Comparison of ENCODE assay signal across 1 cellular context in the genomic region with DNA sequence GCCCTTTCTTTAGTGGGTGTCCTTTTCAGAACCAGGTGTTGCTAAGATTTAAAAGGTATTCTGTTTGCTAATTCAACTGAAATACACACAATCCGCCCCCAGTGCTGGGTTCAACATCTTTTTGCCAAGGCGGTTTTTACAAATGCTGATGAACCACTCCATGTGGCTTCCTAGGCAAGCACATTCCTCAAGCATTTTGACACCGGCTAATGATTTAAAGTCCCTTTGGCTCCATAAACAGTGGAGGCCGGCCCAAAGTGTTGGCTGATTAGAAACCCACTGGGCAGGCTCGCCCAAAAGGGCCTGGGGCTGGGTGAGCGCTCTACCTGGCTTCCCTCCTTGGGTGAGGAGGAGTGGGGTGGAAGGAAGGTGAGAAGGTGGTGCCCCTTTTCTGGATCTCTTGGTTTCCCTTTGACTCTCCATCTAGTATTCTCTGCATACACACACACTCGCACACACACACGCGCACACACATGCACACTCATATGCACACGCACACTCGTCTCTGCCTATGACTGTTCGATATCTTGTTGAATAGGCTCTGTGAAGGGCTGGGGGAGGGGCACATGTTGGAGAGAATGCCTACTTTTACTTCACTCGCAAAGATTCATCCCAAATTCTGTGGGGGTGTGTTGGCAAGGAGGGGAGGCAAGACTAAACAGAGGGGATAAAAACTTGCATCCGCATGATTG.
TF ChIP-seq lines count a peak whose summit lies in the region.

No MANE protein-coding gene starts in this region.

TF ChIP-seq in WTC11, 78 proteins besides CTCF, POLR2A, EP300 and RAD21 (continued from another document):
- TF ChIP-seq, protein P1, sequence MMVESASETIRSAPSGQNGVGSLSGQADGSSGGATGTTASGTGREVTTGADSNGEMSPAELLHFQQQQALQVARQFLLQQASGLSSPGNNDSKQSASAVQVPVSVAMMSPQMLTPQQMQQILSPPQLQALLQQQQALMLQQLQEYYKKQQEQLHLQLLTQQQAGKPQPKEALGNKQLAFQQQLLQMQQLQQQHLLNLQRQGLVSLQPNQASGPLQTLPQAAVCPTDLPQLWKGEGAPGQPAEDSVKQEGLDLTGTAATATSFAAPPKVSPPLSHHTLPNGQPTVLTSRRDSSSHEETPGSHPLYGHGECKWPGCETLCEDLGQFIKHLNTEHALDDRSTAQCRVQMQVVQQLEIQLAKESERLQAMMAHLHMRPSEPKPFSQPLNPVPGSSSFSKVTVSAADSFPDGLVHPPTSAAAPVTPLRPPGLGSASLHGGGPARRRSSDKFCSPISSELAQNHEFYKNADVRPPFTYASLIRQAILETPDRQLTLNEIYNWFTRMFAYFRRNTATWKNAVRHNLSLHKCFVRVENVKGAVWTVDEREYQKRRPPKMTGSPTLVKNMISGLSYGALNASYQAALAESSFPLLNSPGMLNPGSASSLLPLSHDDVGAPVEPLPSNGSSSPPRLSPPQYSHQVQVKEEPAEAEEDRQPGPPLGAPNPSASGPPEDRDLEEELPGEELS (CRISPR knock-in tag; IDR thresholded peaks at IDR 0.05): peak; percentile 32; the same call in 1 of the 2 replicates
- TF ChIP-seq, protein P2, sequence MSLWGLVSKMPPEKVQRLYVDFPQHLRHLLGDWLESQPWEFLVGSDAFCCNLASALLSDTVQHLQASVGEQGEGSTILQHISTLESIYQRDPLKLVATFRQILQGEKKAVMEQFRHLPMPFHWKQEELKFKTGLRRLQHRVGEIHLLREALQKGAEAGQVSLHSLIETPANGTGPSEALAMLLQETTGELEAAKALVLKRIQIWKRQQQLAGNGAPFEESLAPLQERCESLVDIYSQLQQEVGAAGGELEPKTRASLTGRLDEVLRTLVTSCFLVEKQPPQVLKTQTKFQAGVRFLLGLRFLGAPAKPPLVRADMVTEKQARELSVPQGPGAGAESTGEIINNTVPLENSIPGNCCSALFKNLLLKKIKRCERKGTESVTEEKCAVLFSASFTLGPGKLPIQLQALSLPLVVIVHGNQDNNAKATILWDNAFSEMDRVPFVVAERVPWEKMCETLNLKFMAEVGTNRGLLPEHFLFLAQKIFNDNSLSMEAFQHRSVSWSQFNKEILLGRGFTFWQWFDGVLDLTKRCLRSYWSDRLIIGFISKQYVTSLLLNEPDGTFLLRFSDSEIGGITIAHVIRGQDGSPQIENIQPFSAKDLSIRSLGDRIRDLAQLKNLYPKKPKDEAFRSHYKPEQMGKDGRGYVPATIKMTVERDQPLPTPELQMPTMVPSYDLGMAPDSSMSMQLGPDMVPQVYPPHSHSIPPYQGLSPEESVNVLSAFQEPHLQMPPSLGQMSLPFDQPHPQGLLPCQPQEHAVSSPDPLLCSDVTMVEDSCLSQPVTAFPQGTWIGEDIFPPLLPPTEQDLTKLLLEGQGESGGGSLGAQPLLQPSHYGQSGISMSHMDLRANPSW (CRISPR knock-in tag; conservative IDR thresholded peaks at IDR 0.05; ENCODE audit: low read depth): no peak
- TF ChIP-seq, protein P3, sequence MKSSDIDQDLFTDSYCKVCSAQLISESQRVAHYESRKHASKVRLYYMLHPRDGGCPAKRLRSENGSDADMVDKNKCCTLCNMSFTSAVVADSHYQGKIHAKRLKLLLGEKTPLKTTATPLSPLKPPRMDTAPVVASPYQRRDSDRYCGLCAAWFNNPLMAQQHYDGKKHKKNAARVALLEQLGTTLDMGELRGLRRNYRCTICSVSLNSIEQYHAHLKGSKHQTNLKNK (CRISPR knock-in tag; IDR thresholded peaks at IDR 0.05): no peak
- no peak for TF ChIP-seq ZNF263 (CRISPR knock-in tag; IDR thresholded peaks at IDR 0.05; ENCODE audit: low read depth)
- TF ChIP-seq, protein P4, sequence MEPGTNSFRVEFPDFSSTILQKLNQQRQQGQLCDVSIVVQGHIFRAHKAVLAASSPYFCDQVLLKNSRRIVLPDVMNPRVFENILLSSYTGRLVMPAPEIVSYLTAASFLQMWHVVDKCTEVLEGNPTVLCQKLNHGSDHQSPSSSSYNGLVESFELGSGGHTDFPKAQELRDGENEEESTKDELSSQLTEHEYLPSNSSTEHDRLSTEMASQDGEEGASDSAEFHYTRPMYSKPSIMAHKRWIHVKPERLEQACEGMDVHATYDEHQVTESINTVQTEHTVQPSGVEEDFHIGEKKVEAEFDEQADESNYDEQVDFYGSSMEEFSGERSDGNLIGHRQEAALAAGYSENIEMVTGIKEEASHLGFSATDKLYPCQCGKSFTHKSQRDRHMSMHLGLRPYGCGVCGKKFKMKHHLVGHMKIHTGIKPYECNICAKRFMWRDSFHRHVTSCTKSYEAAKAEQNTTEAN (CRISPR knock-in tag; IDR thresholded peaks at IDR 0.05): peak; percentile 90; the same call in 1 of the 2 replicates
TF ChIP-seq in WTC11: peak in this region for 6.
